Comparison of ENCODE assay signal across 8 cellular contexts in the genomic region with DNA sequence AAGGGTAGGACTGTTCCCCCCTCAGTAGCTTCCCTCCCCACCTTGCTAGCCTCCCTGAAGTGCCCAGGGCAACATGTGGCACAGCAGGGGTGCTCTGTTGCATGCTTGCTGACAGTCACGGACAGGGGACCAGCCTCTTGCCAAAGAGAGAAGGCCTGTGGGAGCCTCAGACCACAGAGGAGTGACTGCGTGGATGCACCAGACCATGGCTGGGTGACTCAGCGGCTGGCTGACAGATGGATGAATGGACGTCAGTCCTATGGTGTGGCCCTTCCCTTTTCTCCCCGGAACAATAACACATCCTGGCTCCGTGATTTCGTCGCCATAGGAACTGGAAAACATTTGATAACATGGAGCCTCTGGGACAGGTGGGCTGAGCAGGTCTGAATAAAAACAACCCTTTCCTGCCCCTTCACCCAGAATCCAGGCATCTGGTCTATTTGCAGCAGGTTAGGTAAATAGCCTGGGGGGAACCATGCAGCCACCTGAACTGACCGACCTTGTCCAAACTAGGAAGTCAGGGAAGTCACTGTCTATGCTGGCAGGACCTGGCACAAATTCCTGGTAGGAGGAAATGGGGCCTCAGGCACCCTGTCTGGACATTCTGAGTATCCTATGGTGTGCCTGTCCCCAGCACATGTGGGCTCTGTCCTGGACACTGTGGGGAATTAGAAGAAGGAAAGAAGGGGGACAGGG. TPM values are rescaled to one million over a fixed set of nuclear protein-coding genes. Genes with fewer than 3 reads are reported as not detected.
DNase-seq lines count a peak whose midpoint lies in the region; ATAC-seq, FAIRE-seq and TF ChIP-seq lines count a peak whose summit lies in the region.

No MANE protein-coding gene starts in this region.

- peak overlapping the region; percentile 33 for H3K27ac ChIP-seq in ectodermal cell (ENCODE audit: insufficient read depth, low read depth, low read length, poor library complexity, severe bottlenecking)
- H3K27ac ChIP-seq in naive thymus-derived CD4-positive, alpha-beta T cell (ENCODE audit: low read depth, low read length) = no peak overlapping the region

- intact Hi-C loops in naive thymus-derived CD4-positive, alpha-beta T cell (cut with micrococcal nuclease) = no loop called here

- H3K4me1 Mint-ChIP-seq in naive thymus-derived CD4-positive, alpha-beta T cell = peaks cover 0 to 9% (median 0%) of the 10 kb centered on the region in 7 donors

- H3K4me3 Mint-ChIP-seq in naive thymus-derived CD4-positive, alpha-beta T cell = no peak overlapping the region

- TF ChIP-seq CTCF in D721Med (IDR thresholded peaks at IDR 0.05; ENCODE audit: insufficient read depth, missing control alignments) = no peak

- POLR2A ChIA-PET in naive thymus-derived CD4-positive, alpha-beta T cell (lab: Charles Lee) = no interaction called here

- no peak overlapping the region for H3K4me3 ChIP-seq in ectodermal cell (ENCODE audit: insufficient read depth, low read depth, low read length)
- H3K4me3 ChIP-seq in naive thymus-derived CD4-positive, alpha-beta T cell (ENCODE audit: low read length) = no peak overlapping the region

- 71 to 79% methylated on average over 9 of the region's 9 CpGs for WGBS in ectodermal cell, 2 experiments

- peak; percentile 42 for ATAC-seq in HG02981 (IDR thresholded peaks at IDR 0.05; ENCODE audit: unreplicated experiment)
- ATAC-seq in naive thymus-derived CD4-positive, alpha-beta T cell = peak; percentile 82
- no peak for ATAC-seq in GM21381 (IDR thresholded peaks at IDR 0.05; ENCODE audit: unreplicated experiment)

- H3K9me3 ChIP-seq in ectodermal cell (ENCODE audit: control insufficient read depth, low read length) = no peaks in the 10 kb centered on the region
- no peaks in the 10 kb centered on the region for H3K9me3 ChIP-seq in naive thymus-derived CD4-positive, alpha-beta T cell (ENCODE audit: control insufficient read depth in 2 of 3, low read length in 3 of 3)

- peaks cover 24% of the 10 kb centered on the region for H3K4me1 ChIP-seq in ectodermal cell (ENCODE audit: control insufficient read depth, insufficient read depth, low read length)
- no peaks in the 10 kb centered on the region for H3K4me1 ChIP-seq in naive thymus-derived CD4-positive, alpha-beta T cell (ENCODE audit: control insufficient read depth in 2 of 2, insufficient read depth in 2 of 2, low read length in 2 of 2)

- no peaks in the 10 kb centered on the region for H3K36me3 ChIP-seq in ectodermal cell (ENCODE audit: control insufficient read depth, insufficient read depth, low read length)
- no peaks in the 10 kb centered on the region for H3K36me3 ChIP-seq in naive thymus-derived CD4-positive, alpha-beta T cell (ENCODE audit: control insufficient read depth in 2 of 3, insufficient read depth in 3 of 3, low read length in 3 of 3)

- CTCF ChIA-PET in naive thymus-derived CD4-positive, alpha-beta T cell (lab: Charles Lee) = no interaction called here

- H3K27me3 ChIP-seq in ectodermal cell (ENCODE audit: control insufficient read depth, insufficient read depth, low read length, poor library complexity, severe bottlenecking) = no peaks in the 10 kb centered on the region
- no peaks in the 10 kb centered on the region for H3K27me3 ChIP-seq in naive thymus-derived CD4-positive, alpha-beta T cell (ENCODE audit: control insufficient read depth in 2 of 2, insufficient read depth in 2 of 2, low read length in 2 of 2)

- peak; percentile 97 for DNase-seq in CD1c-positive myeloid dendritic cell (ENCODE audit: extremely low spot score)
- peak; percentile 66 for DNase-seq in NOMO-1 treated with DMSO at 0.1 percent for 48 hours (lab: John Stamatoyannopoulos, UW; ENCODE audit: unreplicated experiment)
- no peak for DNase-seq in naive thymus-derived CD4-positive, alpha-beta T cell
- DNase-seq in central memory CD4-positive, alpha-beta T cell = no peak
- no peak for DNase-seq in D721Med (ENCODE audit: insufficient read length, low spot score)

- no peak overlapping the region for H3K27ac Mint-ChIP-seq in naive thymus-derived CD4-positive, alpha-beta T cell

- FAIRE-seq in D721Med (lab: Jason Lieb, UNC) = no peak

- no peaks in the 10 kb centered on the region for H3K9me3 Mint-ChIP-seq in naive thymus-derived CD4-positive, alpha-beta T cell

- H3K36me3 Mint-ChIP-seq in naive thymus-derived CD4-positive, alpha-beta T cell = no peaks in the 10 kb centered on the region

- peaks cover 0 to 14% (median 4%) of the 10 kb centered on the region in 5 donors for H3K27me3 Mint-ChIP-seq in naive thymus-derived CD4-positive, alpha-beta T cell

RNA-seq across cellular contexts. Expression of gene NENF, which starts 53.3 kb away (rescaled TPM):
- 20.4 TPM for polyA plus RNA-seq in ectodermal cell (2013, experiment 1 of 4)
- polyA plus RNA-seq in ectodermal cell (2013, experiment 2 of 4) = 19.8 TPM
- 24.5 TPM for polyA plus RNA-seq in ectodermal cell (2013, experiment 3 of 4)
- 24.2 TPM for polyA plus RNA-seq in ectodermal cell (2013, experiment 4 of 4)
- total RNA-seq in naive thymus-derived CD4-positive, alpha-beta T cell = 10 to 100 TPM; 16.0 to 23.5 (median 21.0) TPM
- polyA plus RNA-seq in naive thymus-derived CD4-positive, alpha-beta T cell = 10 to 100 TPM; 39.5 to 73.0 TPM

Comparison
In these comparisons a context has a peak if more than half of its experiments do, and no peak if none do; other contexts are left out.
1. DNase-seq: peak in CD1c-positive myeloid dendritic cell (single experiment) and NOMO-1 treated with DMSO at 0.1 percent for 48 hours (single experiment); none in naive thymus-derived CD4-positive, alpha-beta T cell (0 of 9), central memory CD4-positive, alpha-beta T cell (single experiment) and D721Med (single experiment).